11 cellular contexts compared by ENCODE assay signal in the genomic region with DNA sequence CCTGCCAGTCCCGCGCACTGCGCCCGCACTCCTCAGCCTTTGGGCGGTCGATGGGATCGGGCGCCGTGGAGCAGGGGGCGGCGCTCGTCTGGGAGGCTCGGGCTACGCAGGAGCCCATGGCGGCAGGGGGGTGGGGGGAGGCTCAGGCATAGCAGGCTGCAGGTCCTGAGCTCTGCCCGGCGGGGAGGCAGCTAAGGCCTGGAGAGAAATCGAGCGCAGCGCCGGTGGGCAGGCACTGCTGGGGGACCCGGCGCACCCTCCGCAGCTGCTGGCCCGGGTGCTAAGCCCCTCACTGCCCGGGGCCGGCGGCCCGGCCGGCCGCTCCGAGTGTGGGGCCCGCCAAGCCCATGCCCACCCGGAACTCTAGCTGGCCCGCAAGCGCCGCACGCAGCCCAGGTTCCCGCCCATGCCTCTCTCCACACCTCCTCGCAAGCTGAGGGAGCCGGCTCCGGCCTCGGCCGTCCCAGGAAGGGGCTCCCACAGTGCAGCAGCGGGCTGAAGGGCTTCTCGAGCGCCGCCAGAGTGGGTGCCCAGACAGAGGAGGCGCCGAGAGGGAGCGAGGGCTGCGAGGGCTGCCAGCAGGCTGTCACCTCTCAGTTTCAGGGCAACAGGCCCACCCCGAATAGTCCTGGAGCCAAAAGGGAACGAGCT.
DNase-seq lines count a peak whose midpoint lies in the region; ATAC-seq and TF ChIP-seq lines count a peak whose summit lies in the region.
"Had no signal": no experiment of that assay in that cellular context is flagged by ENCODE, and none has a peak within 500 bp of the region (broad histone marks: within the 10 kb centered on the region; RNA-seq: fewer than 3 reads in every experiment).

No MANE protein-coding gene starts in this region.

- peak overlapping the region; percentile 89 for H2AFZ ChIP-seq in GM23248

- DNase-seq in GM23248 (peak; percentile 21), ecto neural progenitor cell (ENCODE audit: low spot score) (peak; percentile 46), mesenteric fat pad (ENCODE audit: low spot score) (peak; percentile 85), GM10266 (ENCODE audit: extremely low spot score) (no peak)
- DNase-seq: activated T-cell treated with anti-CD3 and anti-CD28 coated beads for 4 hours, NCI-H446, substantia nigra had no signal

- H3K36me3 ChIP-seq in BLaER1 (no peaks in the 10 kb centered on the region), GM23248 (ENCODE audit: low read depth) (no peaks in the 10 kb centered on the region)

- H3K9me2 ChIP-seq in GM23248 (ENCODE audit: insufficient read depth): no peaks in the 10 kb centered on the region

- peak overlapping the region; percentile 55; the same call in 1 of the 2 replicates for H3K4me3 ChIP-seq in BLaER1
- peak overlapping the region; percentile 69 for H3K4me3 ChIP-seq in GM23248

- WGBS in GM23248 (ENCODE audit: low coverage in 1 of 2, low lambda C conversion rate in 2 of 2, missing lambda C conversion rate in 2 of 2), 2 experiments: 28 to 32% methylated on average over 34 to 43 of the region's 54 CpGs

- H3K9ac ChIP-seq in BLaER1: peak overlapping the region; percentile 57; the same call in 1 of the 2 replicates
- peak overlapping the region; percentile 54 for H3K9ac ChIP-seq in GM23248

- ATAC-seq in HG03457 (IDR thresholded peaks at IDR 0.05; ENCODE audit: unreplicated experiment) (no peak), GM19035 (IDR thresholded peaks at IDR 0.05; ENCODE audit: unreplicated experiment) (no peak), HG03280 (IDR thresholded peaks at IDR 0.05; ENCODE audit: unreplicated experiment) (no peak)

- no peaks in the 10 kb centered on the region for H3F3A ChIP-seq in GM23248 (ENCODE audit: insufficient read depth)

- H3K4me1 ChIP-seq in BLaER1 (peaks cover 11% of the 10 kb centered on the region), GM23248 (ENCODE audit: insufficient read depth) (no peaks in the 10 kb centered on the region)

- no peaks in the 10 kb centered on the region for H3K79me2 ChIP-seq in GM23248 (ENCODE audit: insufficient read depth)

- H4K20me1 ChIP-seq in BLaER1 (no peaks in the 10 kb centered on the region), GM23248 (ENCODE audit: insufficient read depth) (no peaks in the 10 kb centered on the region)

- in situ Hi-C loops in GM23248 (cut with MboI): no loop called here

- 0 out of 2 replicates have a peak, but pooled peaks cover 5% of the 10 kb centered on the region for H3K27me3 ChIP-seq in BLaER1
- H3K27me3 ChIP-seq in GM23248 (replicated peaks; ENCODE audit: insufficient read depth): no peaks in the 10 kb centered on the region

- TF ChIP-seq CTCF in GM10266 (IDR thresholded peaks at IDR 0.05; ENCODE audit: control insufficient read depth, insufficient read depth, low read depth, missing control alignments): no peak

- H3K4me2 ChIP-seq in BLaER1 (peak overlapping the region; percentile 80), GM23248 (ENCODE audit: unreplicated experiment) (peak overlapping the region; percentile 68)

- H3K9me3 ChIP-seq in BLaER1: peaks cover 25% of the 10 kb centered on the region
- H3K9me3 ChIP-seq in GM23248 (ENCODE audit: low read depth): no peaks in the 10 kb centered on the region

- H3K27ac ChIP-seq in BLaER1 (no peak overlapping the region), GM23248 (no peak overlapping the region)
